In the genomic region with DNA sequence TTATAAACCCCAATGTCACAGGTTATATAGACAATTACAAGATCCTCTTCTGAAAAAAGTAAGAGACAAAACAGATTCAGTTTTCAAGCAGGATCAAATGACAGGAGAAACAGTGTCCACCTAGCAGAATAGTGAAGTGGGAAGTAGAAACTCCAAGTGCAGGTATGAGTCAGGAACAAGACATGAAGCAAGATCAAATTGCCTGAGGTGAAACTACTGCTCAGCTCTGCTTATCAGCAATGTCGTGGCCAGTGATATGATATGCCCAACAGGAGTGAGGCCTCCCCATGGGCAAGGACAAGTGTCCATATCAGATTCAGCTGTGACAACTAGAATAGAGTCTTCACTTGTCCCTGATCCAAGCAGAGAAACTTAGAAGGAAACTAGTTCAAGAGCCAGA, we compare ENCODE assay signal across 24 cellular contexts.
DNase-seq lines count a peak whose midpoint lies in the region; ATAC-seq, FAIRE-seq and TF ChIP-seq lines count a peak whose summit lies in the region.
"Had no signal": no experiment of that assay in that cellular context is flagged by ENCODE, and none has a peak within 500 bp of the region (broad histone marks: within the 10 kb centered on the region; RNA-seq: fewer than 3 reads in every experiment).

No MANE protein-coding gene starts in this region.

- no peak for TF ChIP-seq POLR2A in HCT116 (IDR thresholded peaks at IDR 0.05; ENCODE audit: borderline replicate concordance, extremely low read depth, insufficient read depth, insufficient read length)

- H3K9me2 ChIP-seq in HCT116 (ENCODE audit: insufficient read depth), result no peaks in the 10 kb centered on the region

- DNase-seq in Calu3 (peak; percentile 39), HCT116 (ENCODE audit: low read depth, low spot score) (peak; percentile 58), RWPE1 (ENCODE audit: low spot score) (peak; percentile 38), foreskin keratinocyte (peak; percentile 33 to 75), HuH-7 (ENCODE audit: low spot score) (no peak), NCI-H526 treated with DMSO at 0.1 percent for 48 hours (lab: John Stamatoyannopoulos, UW) (no peak), NK-92 (lab: John Stamatoyannopoulos, UW; ENCODE audit: unreplicated experiment) (no peak), pancreas (no peak)
- DNase-seq: activated CD4-positive, alpha-beta T cell treated with anti-CD3 and anti-CD28 coated beads for 4 hours; activated effector memory CD4-positive, alpha-beta T cell treated with Interleukin-2 at 50 U/mL for 16 hours; adrenal gland; CD4-positive, alpha-beta memory T cell; cerebellar nuclear complex; effector memory CD8-positive, alpha-beta T cell; heart right ventricle; mesenchymal stem cell; NCI-H1417 treated with DMSO at 0.1 percent for 48 hours; NCI-H2227 treated with DMSO at 0.1 percent for 48 hours; spleen; T-helper 9 cell had no signal

- RAD21 ChIA-PET in HCT116 (lab: Charles Lee; ENCODE audit: low non-redundant PET in 1 of 2, low total read pairs in 2 of 2, uncharacterized antibody in 2 of 2, unreplicated experiment in 2 of 2), result no interaction called here

- WGBS in pancreas, 2 donors, result 18 to 19% methylated on average over 1 of the region's 1 CpG

- H3K36me3 Mint-ChIP-seq in Calu3 (ENCODE audit: insufficient read depth, unreplicated experiment), result no peaks in the 10 kb centered on the region

- H3K9me3 Mint-ChIP-seq in Calu3 (ENCODE audit: low read depth, unreplicated experiment), result peaks cover 8% of the 10 kb centered on the region

- no peak overlapping the region for H2AFZ ChIP-seq in HCT116 (ENCODE audit: low read depth, low read length, poor library complexity, severe bottlenecking)

- H3K9ac ChIP-seq in HCT116 (ENCODE audit: low read length), result no peak overlapping the region

- no peaks in the 10 kb centered on the region for H3K27me3 ChIP-seq in HCT116 (ENCODE audit: insufficient read depth, low read length)
- H3K27me3 ChIP-seq in foreskin keratinocyte, result no peaks in the 10 kb centered on the region
- no peaks in the 10 kb centered on the region for H3K27me3 ChIP-seq in pancreas
- H3K27me3 ChIP-seq: adrenal gland, heart right ventricle, spleen had no signal

- no peak for TF ChIP-seq CTCF in Calu3 (IDR thresholded peaks at IDR 0.05; ENCODE audit: unreplicated experiment)
- TF ChIP-seq CTCF in HCT116 (IDR thresholded peaks at IDR 0.05 in 2 of 3, conservative IDR thresholded peaks at IDR 0.05 in 1 of 3; ENCODE audit: borderline replicate concordance in 1 of 3, insufficient read depth in 1 of 3, low read depth in 2 of 3, low read length in 2 of 3), result no peak
- no peak for TF ChIP-seq CTCF in RWPE1 (conservative IDR thresholded peaks at IDR 0.05; ENCODE audit: low read depth)
- no peak for TF ChIP-seq CTCF in foreskin keratinocyte (conservative IDR thresholded peaks at IDR 0.05)
- no peak for TF ChIP-seq CTCF in pancreas (IDR thresholded peaks at IDR 0.05)

- no peak overlapping the region for H3K27ac Mint-ChIP-seq in Calu3 (ENCODE audit: unreplicated experiment)
- H3K27ac Mint-ChIP-seq: CD4-positive, alpha-beta memory T cell; effector memory CD8-positive, alpha-beta T cell; nephron; progenitor cell of endocrine pancreas had no signal

- no peaks in the 10 kb centered on the region for H3K79me2 ChIP-seq in HCT116 (ENCODE audit: insufficient read depth, low read length)

- H3K4me1 ChIP-seq in HCT116 (ENCODE audit: control insufficient read depth in 1 of 2, insufficient read depth in 2 of 2, low read length in 2 of 2), result peaks cover 0 to 13% of the 10 kb centered on the region in 2 experiments; a peak in 2 of 4 replicates
- H3K4me1 ChIP-seq in foreskin keratinocyte, result peaks cover 8% of the 10 kb centered on the region
- peaks cover 0 to 8% (median 4%) of the 10 kb centered on the region in 3 donors for H3K4me1 ChIP-seq in pancreas

- TF ChIP-seq RAD21 in HCT116 (IDR thresholded peaks at IDR 0.05; ENCODE audit: low read depth), result no peak

- H3K36me3 ChIP-seq in HCT116 (ENCODE audit: control insufficient read depth in 1 of 2, insufficient read depth in 2 of 2, low read length in 2 of 2) (no peaks in the 10 kb centered on the region), pancreas (no peaks in the 10 kb centered on the region)
- H3K36me3 ChIP-seq: adrenal gland, heart right ventricle, spleen had no signal

- no peaks in the 10 kb centered on the region for H4K20me1 ChIP-seq in HCT116 (ENCODE audit: insufficient read depth)

- no peaks in the 10 kb centered on the region; a peak in 1 of 4 replicates for H3K9me3 ChIP-seq in HCT116 (ENCODE audit: control insufficient read depth in 1 of 2, insufficient read depth in 1 of 2, low read depth in 1 of 2, low read length in 2 of 2)
- H3K9me3 ChIP-seq in pancreas, result no peaks in the 10 kb centered on the region
- H3K9me3 ChIP-seq: adrenal gland had no signal

- H3K4me1 Mint-ChIP-seq in Calu3 (ENCODE audit: low read depth, unreplicated experiment), result peaks cover 6% of the 10 kb centered on the region

- no peak overlapping the region for H3K4me3 Mint-ChIP-seq in Calu3 (ENCODE audit: low read depth, unreplicated experiment)
- H3K4me3 Mint-ChIP-seq: CD4-positive, alpha-beta memory T cell; effector memory CD8-positive, alpha-beta T cell; nephron had no signal

- POLR2A ChIA-PET in HCT116 (lab: Charles Lee), result no interaction called here
- POLR2A ChIA-PET in RWPE1 (lab: Yijun Ruan, JAX; ENCODE audit: low non-redundant PET), result no interaction called here

- no TSS peak for BruUV-seq in Calu3 (replicated peaks; lab: Mats Ljungman, UMichigan)
- BruUV-seq in HCT116 (replicated peaks; lab: Mats Ljungman, UMichigan), result no TSS peak

- H3K4me2 ChIP-seq in HCT116 (ENCODE audit: low read length), result peak overlapping the region; percentile 47

- ATAC-seq in HCT116, result peak; percentile 85
- ATAC-seq in foreskin keratinocyte, result peak; percentile 99
- ATAC-seq in pancreas, result no peak
- ATAC-seq: effector memory CD8-positive, alpha-beta T cell; heart right ventricle had no signal

- intact Hi-C loops in Calu3 (cut with micrococcal nuclease; ENCODE audit: unreplicated experiment), result no loop called here
- intact Hi-C loops in HCT116 (cut with micrococcal nuclease), result no loop called here
- intact Hi-C loops in pancreas (cut with DNase I), result no loop called here

- FAIRE-seq in pancreas (lab: Jason Lieb, UNC), result no peak
- FAIRE-seq: islet of Langerhans had no signal

- H3K27me3 Mint-ChIP-seq in Calu3 (ENCODE audit: unreplicated experiment), result no peaks in the 10 kb centered on the region
- H3K27me3 Mint-ChIP-seq: effector memory CD8-positive, alpha-beta T cell; progenitor cell of endocrine pancreas had no signal

- H3K27ac ChIP-seq in HCT116 (ENCODE audit: low read depth, low read length) (no peak overlapping the region), RWPE1 (no peak overlapping the region), foreskin keratinocyte (no peak overlapping the region), pancreas (no peak overlapping the region)
- H3K27ac ChIP-seq: adrenal gland, heart right ventricle, SK-N-MC, spleen had no signal

- H3K4me3 ChIP-seq in HCT116 (replicated peaks in 1 of 2; ENCODE audit: low read depth in 1 of 2, low read length in 2 of 2) (no peak overlapping the region), pancreas (no peak overlapping the region)
- H3K4me3 ChIP-seq: adrenal gland, heart right ventricle, SK-N-MC, spleen had no signal

- CTCF ChIA-PET in Calu3 (lab: Charles Lee) (interaction anchor here (0.6 kb wide), 1 partner anchor 960 kb away, joined by 3 read pairs; no protein-coding TSS in a partner anchor), HCT116 (lab: Charles Lee) (no interaction called here), RWPE1 (lab: Yijun Ruan, JAX) (no interaction called here)

TF ChIP-seq in HCT116, 20 proteins besides CTCF, POLR2A, EP300 and RAD21 (continues in another document):
- TF ChIP-seq, protein P1, sequence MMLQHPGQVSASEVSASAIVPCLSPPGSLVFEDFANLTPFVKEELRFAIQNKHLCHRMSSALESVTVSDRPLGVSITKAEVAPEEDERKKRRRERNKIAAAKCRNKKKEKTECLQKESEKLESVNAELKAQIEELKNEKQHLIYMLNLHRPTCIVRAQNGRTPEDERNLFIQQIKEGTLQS (IDR thresholded peaks at IDR 0.05), result no peak
- TF ChIP-seq ZNF274 (IDR thresholded peaks at IDR 0.05; ENCODE audit: low read depth, low read length) (no peak), POLR2AphosphoS5 (IDR thresholded peaks at IDR 0.05; ENCODE audit: low read depth, low read length) (no peak), ZFX (IDR thresholded peaks at IDR 0.05) (no peak), YY1 (IDR thresholded peaks at IDR 0.05; ENCODE audit: extremely low read depth, insufficient replicate concordance, low read depth, low read length) (no peak), ELF1 (IDR thresholded peaks at IDR 0.05; ENCODE audit: borderline replicate concordance, low read depth) (no peak), TCF7L2 (IDR thresholded peaks at IDR 0.05; ENCODE audit: borderline replicate concordance, extremely low read depth, insufficient read depth, insufficient read length) (no peak), EZH2 (IDR thresholded peaks at IDR 0.05) (no peak), JUND (IDR thresholded peaks at IDR 0.05) (peak; percentile 61), EGR1 (IDR thresholded peaks at IDR 0.05; ENCODE audit: low read depth) (no peak), CEBPB (IDR thresholded peaks at IDR 0.05; ENCODE audit: low read depth) (peak; percentile 68), SRF (IDR thresholded peaks at IDR 0.05; ENCODE audit: low read depth) (no peak), EZH2phosphoT487 (IDR thresholded peaks at IDR 0.05; ENCODE audit: borderline replicate concordance) (no peak), CBX3 (IDR thresholded peaks at IDR 0.05; ENCODE audit: low read depth) (peak; percentile 81)
- TF ChIP-seq, protein P2, sequence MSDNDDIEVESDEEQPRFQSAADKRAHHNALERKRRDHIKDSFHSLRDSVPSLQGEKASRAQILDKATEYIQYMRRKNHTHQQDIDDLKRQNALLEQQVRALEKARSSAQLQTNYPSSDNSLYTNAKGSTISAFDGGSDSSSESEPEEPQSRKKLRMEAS (IDR thresholded peaks at IDR 0.05), result no peak
- TF ChIP-seq, protein P3, sequence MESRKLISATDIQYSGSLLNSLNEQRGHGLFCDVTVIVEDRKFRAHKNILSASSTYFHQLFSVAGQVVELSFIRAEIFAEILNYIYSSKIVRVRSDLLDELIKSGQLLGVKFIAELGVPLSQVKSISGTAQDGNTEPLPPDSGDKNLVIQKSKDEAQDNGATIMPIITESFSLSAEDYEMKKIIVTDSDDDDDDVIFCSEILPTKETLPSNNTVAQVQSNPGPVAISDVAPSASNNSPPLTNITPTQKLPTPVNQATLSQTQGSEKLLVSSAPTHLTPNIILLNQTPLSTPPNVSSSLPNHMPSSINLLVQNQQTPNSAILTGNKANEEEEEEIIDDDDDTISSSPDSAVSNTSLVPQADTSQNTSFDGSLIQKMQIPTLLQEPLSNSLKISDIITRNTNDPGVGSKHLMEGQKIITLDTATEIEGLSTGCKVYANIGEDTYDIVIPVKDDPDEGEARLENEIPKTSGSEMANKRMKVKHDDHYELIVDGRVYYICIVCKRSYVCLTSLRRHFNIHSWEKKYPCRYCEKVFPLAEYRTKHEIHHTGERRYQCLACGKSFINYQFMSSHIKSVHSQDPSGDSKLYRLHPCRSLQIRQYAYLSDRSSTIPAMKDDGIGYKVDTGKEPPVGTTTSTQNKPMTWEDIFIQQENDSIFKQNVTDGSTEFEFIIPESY (IDR thresholded peaks at IDR 0.05; ENCODE audit: extremely low read depth, insufficient replicate concordance, low read length), result no peak

Comparison
In these comparisons a context has a peak if more than half of its experiments do, and no peak if none do; other contexts are left out.
1. DNase-seq: peak in Calu3 (single experiment), HCT116 (single experiment), RWPE1 (single experiment) and foreskin keratinocyte (2 of 2); none in HuH-7 (single experiment), NCI-H526 treated with DMSO at 0.1 percent for 48 hours (single experiment), NK-92 (single experiment) and pancreas (0 of 6).
2. ATAC-seq: peak in HCT116 (single experiment) and foreskin keratinocyte (single experiment); none in pancreas (0 of 4).